8 cellular contexts compared by ENCODE assay signal in the genomic region with DNA sequence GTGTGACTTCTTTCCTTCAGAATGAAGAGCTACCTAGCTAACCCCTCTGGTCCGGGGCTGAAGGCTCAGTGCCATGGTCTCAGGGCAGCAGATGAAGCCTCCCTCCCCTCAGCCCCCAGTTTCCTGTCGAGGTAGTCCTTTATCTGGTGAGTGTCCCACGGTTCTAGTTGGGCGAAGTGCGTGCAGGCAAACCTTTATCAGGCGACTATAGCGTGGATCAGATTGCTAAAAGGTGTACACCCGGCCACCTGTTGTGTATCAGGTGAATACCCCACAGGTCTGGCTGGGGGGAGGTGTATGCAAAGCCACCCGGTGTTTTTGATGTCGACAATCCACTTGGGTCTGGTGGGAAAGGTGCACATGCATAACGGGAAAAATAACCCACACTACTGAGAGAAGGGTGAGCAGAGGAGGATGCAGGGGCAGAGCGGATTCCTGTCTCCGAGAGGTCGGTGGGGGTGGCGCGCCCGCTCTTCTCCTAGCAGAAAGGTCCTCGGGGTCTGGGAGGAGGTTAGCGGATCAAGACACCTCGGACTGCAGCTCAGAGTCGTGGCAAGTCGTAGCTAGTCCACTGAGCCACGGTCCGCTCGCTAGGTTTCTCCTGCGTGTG. TPM values are rescaled to one million over a fixed set of nuclear protein-coding genes. Genes with fewer than 3 reads are reported as not detected.
A peak's percentile ranks its signal among the peaks of the same experiment; 100 is the strongest.
DNase-seq lines count a peak whose midpoint lies in the region; ATAC-seq and TF ChIP-seq lines count a peak whose summit lies in the region.

No MANE protein-coding gene starts in this region.

- in situ Hi-C loops in gastrocnemius medialis (cut with MboI; ENCODE audit: low sequenced_read_pairs in 4 of 4): loop anchor here in 1 of 4 donors (10.0 kb wide), 1 partner anchor 232 kb away; the partner anchor contains the start of genes EMC7 and PGBD4

- H3K27ac ChIP-seq in Karpas-422 (ENCODE audit: low read length) (no peak overlapping the region), left ventricle myocardium inferior (replicated peaks) (peak overlapping the region; percentile 94), gastrocnemius medialis (peak overlapping the region; percentile 90 to 96 (median 92))

- peak overlapping the region; percentile 90 for H2AFZ ChIP-seq in Karpas-422 (ENCODE audit: low read length)

- H3K27me3 ChIP-seq in Karpas-422 (ENCODE audit: low read length) (no peaks in the 10 kb centered on the region), left ventricle myocardium inferior (ENCODE audit: low read depth) (no peaks in the 10 kb centered on the region), gastrocnemius medialis (no peaks in the 10 kb centered on the region)

- TF ChIP-seq CTCF in left ventricle myocardium inferior (IDR thresholded peaks at IDR 0.05; ENCODE audit: borderline replicate concordance) (no peak), gastrocnemius medialis (IDR thresholded peaks at IDR 0.05 in 4 of 5, conservative IDR thresholded peaks at IDR 0.05 in 1 of 5) (no peak)

- H3K27me3 Mint-ChIP-seq in activated naive CD4-positive, alpha-beta T cell treated with anti-CD3 and anti-CD28 coated beads, Interleukin-2, amount 10 ng/mL, durations not matched to agents 7 days and 5 days: peaks cover 5% of the 10 kb centered on the region

- H3K79me2 ChIP-seq in Karpas-422 (ENCODE audit: low read length): peaks cover 13% of the 10 kb centered on the region

- CTCF ChIA-PET in activated naive CD4-positive, alpha-beta T cell treated with anti-CD3 and anti-CD28 coated beads, Interleukin-2, amount 10 ng/mL, durations not matched to agents 7 days and 5 days (lab: Charles Lee): interaction anchor here (0.8 kb wide), 1 partner anchor 30 kb away, joined by 4 read pairs; the partner anchor contains the start of gene LPCAT4

- H3K9me3 ChIP-seq in Karpas-422 (ENCODE audit: low read length) (no peaks in the 10 kb centered on the region), left ventricle myocardium inferior (replicated peaks) (no peaks in the 10 kb centered on the region), gastrocnemius medialis (no peaks in the 10 kb centered on the region)

- H3K9me3 Mint-ChIP-seq in activated naive CD4-positive, alpha-beta T cell treated with anti-CD3 and anti-CD28 coated beads, Interleukin-2, amount 10 ng/mL, durations not matched to agents 7 days and 5 days: no peaks in the 10 kb centered on the region

- no peaks in the 10 kb centered on the region for H3K9me2 ChIP-seq in Karpas-422 (replicated peaks; ENCODE audit: insufficient read depth, low read length)

- H3K36me3 ChIP-seq in Karpas-422 (ENCODE audit: insufficient read depth, low read length) (no peaks in the 10 kb centered on the region), left ventricle myocardium inferior (peaks cover 24% of the 10 kb centered on the region), gastrocnemius medialis (peaks cover 0 to 13% of the 10 kb centered on the region in 2 donors)

- H3K4me3 Mint-ChIP-seq in activated naive CD4-positive, alpha-beta T cell treated with anti-CD3 and anti-CD28 coated beads, Interleukin-2, amount 10 ng/mL, durations not matched to agents 7 days and 5 days: peak overlapping the region; percentile 98

- ATAC-seq in GM21360 (IDR thresholded peaks at IDR 0.05; ENCODE audit: unreplicated experiment) (peak; percentile 2), gastrocnemius medialis (peak; percentile 30 to 31)

- H3K27ac Mint-ChIP-seq in activated naive CD4-positive, alpha-beta T cell treated with anti-CD3 and anti-CD28 coated beads, Interleukin-2, amount 10 ng/mL, durations not matched to agents 7 days and 5 days: peak overlapping the region; percentile 93

- intact Hi-C loops in left ventricle myocardium inferior (cut with micrococcal nuclease): no loop called here
- intact Hi-C loops in gastrocnemius medialis (cut with DNase I; ENCODE audit: low total_unique reads): loop anchor here (5.0 kb wide), 2 partner anchors 110 to 235 kb away; partner anchors contain the start of genes EMC4, EMC7 and PGBD4

- H4K20me1 ChIP-seq in Karpas-422 (ENCODE audit: insufficient read depth, low read depth, low read length): no peaks in the 10 kb centered on the region

- peaks cover 65% of the 10 kb centered on the region for H3K4me1 Mint-ChIP-seq in activated naive CD4-positive, alpha-beta T cell treated with anti-CD3 and anti-CD28 coated beads, Interleukin-2, amount 10 ng/mL, durations not matched to agents 7 days and 5 days

- peak overlapping the region; percentile 88 for H3K4me2 ChIP-seq in Karpas-422 (ENCODE audit: low read depth, low read length, poor library complexity, severe bottlenecking)

- H3K4me3 ChIP-seq in Karpas-422 (ENCODE audit: low read length): peak overlapping the region; percentile 91
- peak overlapping the region; percentile 86 for H3K4me3 ChIP-seq in left ventricle myocardium inferior
- peak overlapping the region; percentile 75 to 91 (median 86) for H3K4me3 ChIP-seq in gastrocnemius medialis

- H3K9ac ChIP-seq in Karpas-422 (ENCODE audit: low read length): peak overlapping the region; percentile 71

- peaks cover 25% of the 10 kb centered on the region for H3K36me3 Mint-ChIP-seq in activated naive CD4-positive, alpha-beta T cell treated with anti-CD3 and anti-CD28 coated beads, Interleukin-2, amount 10 ng/mL, durations not matched to agents 7 days and 5 days

- peaks cover 36% of the 10 kb centered on the region for H3K4me1 ChIP-seq in Karpas-422 (ENCODE audit: low read length)
- H3K4me1 ChIP-seq in left ventricle myocardium inferior: peaks cover 68% of the 10 kb centered on the region
- H3K4me1 ChIP-seq in gastrocnemius medialis: peaks cover 40 to 41% of the 10 kb centered on the region in 2 donors

- DNase-seq in CD1c-positive myeloid dendritic cell (ENCODE audit: extremely low spot score) (peak; percentile 36), Karpas-422 (no peak), left ventricle myocardium inferior (no peak), gastrocnemius medialis (peak in 1 of 2 donors; percentile 25), inferior parietal cortex (ENCODE audit: extremely low spot score) (no peak), NCI-H446 (lab: John Stamatoyannopoulos, UW) (no peak)
- peak; percentile 49 for DNase-seq in activated naive CD4-positive, alpha-beta T cell treated with anti-CD3 and anti-CD28 coated beads, Interleukin-2, amount 10 ng/mL, durations not matched to agents 7 days and 5 days

- no peak for TF ChIP-seq POLR2A in gastrocnemius medialis (IDR thresholded peaks at IDR 0.05)

RNA-seq across cellular contexts. Expression of gene SLC12A6, which starts 0.5 kb away (rescaled TPM):
- 1.3 and 1.6 TPM in 2 replicates for total RNA-seq in Karpas-422 (2014; rRNA removed; shearing (Covaris generic); ENCODE audit: low replicate concordance)
- 25.7 TPM for total RNA-seq in left ventricle myocardium inferior
- total RNA-seq in gastrocnemius medialis: 10 to 100 TPM; 17.3 to 25.4 (median 19.5) TPM

RNA-seq across cellular contexts. Expression of gene NOP10, which starts 5.9 kb away (rescaled TPM):
- total RNA-seq in Karpas-422 (2014; rRNA removed; shearing (Covaris generic); ENCODE audit: low replicate concordance): 148 and 448 TPM in 2 replicates
- total RNA-seq in left ventricle myocardium inferior (140 TPM), gastrocnemius medialis (100 to 1,000 TPM; 142 to 194 (median 170) TPM)

RNA-seq across cellular contexts. Expression of gene NUTM1, which starts 6.1 kb away (rescaled TPM):
- not detected in 2 replicates for total RNA-seq in Karpas-422 (2014; rRNA removed; shearing (Covaris generic); ENCODE audit: low replicate concordance)
- total RNA-seq in left ventricle myocardium inferior (not detected), gastrocnemius medialis (not detected)

RNA-seq across cellular contexts. Expression of gene LPCAT4, which starts 29.9 kb away (rescaled TPM):
- 37.6 and 40.8 TPM in 2 replicates for total RNA-seq in Karpas-422 (2014; rRNA removed; shearing (Covaris generic); ENCODE audit: low replicate concordance)
- total RNA-seq in left ventricle myocardium inferior: 80.6 TPM
- 1 to 10 TPM; 1.7 to 7.4 (median 4.0) TPM for total RNA-seq in gastrocnemius medialis

Comparison
In these comparisons a context has a peak if more than half of its experiments do, and no peak if none do; other contexts are left out.
1. DNase-seq: peak in CD1c-positive myeloid dendritic cell (single experiment) and activated naive CD4-positive, alpha-beta T cell treated with anti-CD3 and anti-CD28 coated beads, Interleukin-2, amount 10 ng/mL, durations not matched to agents 7 days and 5 days (single experiment); none in Karpas-422 (single experiment), left ventricle myocardium inferior (single experiment), inferior parietal cortex (single experiment) and NCI-H446 (0 of 2).
2. Peak in every context shown above with its lines, with median percentiles within 50 percentile points of each other: H3K4me3 ChIP-seq.